In genomic region chr16:81505011-81505660, GRCh38 we compare ENCODE assay signal across 9 cellular contexts.
A peak's percentile ranks its signal among the peaks of the same experiment; 100 is the strongest.
DNase-seq lines count a peak whose midpoint lies in the region; ATAC-seq and TF ChIP-seq lines count a peak whose summit lies in the region.
"Had no signal": no experiment of that assay in that cellular context is flagged by ENCODE, and none has a peak within 500 bp of the region (broad histone marks: within the 10 kb centered on the region; RNA-seq: fewer than 3 reads in every experiment).

No MANE protein-coding gene starts in this region.

- no peaks in the 10 kb centered on the region for H3K36me3 ChIP-seq in mucosa of descending colon (ENCODE audit: low read depth)
- H3K36me3 ChIP-seq: breast epithelium had no signal

- in situ Hi-C loops in SK-MEL-5 (cut with HindIII; ENCODE audit: low pct_unique_long_range_greater_than_20kb, low sequenced_read_pairs): no loop called here

- no peak for TF ChIP-seq CTCF in mucosa of descending colon (IDR thresholded peaks at IDR 0.05)

- peaks cover 3% of the 10 kb centered on the region for H3K4me1 ChIP-seq in mucosa of descending colon (ENCODE audit: low read depth)
- H3K4me1 ChIP-seq: breast epithelium had no signal

- intact Hi-C loops in mucosa of descending colon (cut with DNase I, micrococcal nuclease): no loop called here

- DNase-seq in SK-MEL-5 (ENCODE audit: low read depth, low spot score) (peak; percentile 25), mucosa of descending colon (peak in 1 of 3 donors; percentile 71), GOT3 (lab: John Stamatoyannopoulos, UW) (no peak)
- no peak for DNase-seq in activated naive CD4-positive, alpha-beta T cell treated with Interleukin-2 at 50 U/mL for 16 hours

- no peak overlapping the region for H3K4me3 ChIP-seq in mucosa of descending colon
- H3K4me3 ChIP-seq: breast epithelium had no signal

- H3K9me3 ChIP-seq in mucosa of descending colon: no peaks in the 10 kb centered on the region
- H3K9me3 ChIP-seq: breast epithelium had no signal

- peak; percentile 82 for ATAC-seq in GM18909 (IDR thresholded peaks at IDR 0.05; ENCODE audit: poor library complexity, unreplicated experiment)
- peak; percentile 75 for ATAC-seq in HG02884 (IDR thresholded peaks at IDR 0.05; ENCODE audit: unreplicated experiment)
- ATAC-seq in mucosa of descending colon: peak; percentile 73
- no peak for ATAC-seq in HG02973 (IDR thresholded peaks at IDR 0.05; ENCODE audit: unreplicated experiment)
- ATAC-seq in HG02623 (IDR thresholded peaks at IDR 0.05; ENCODE audit: unreplicated experiment): no peak

Comparison
In these comparisons a context has a peak if more than half of its experiments do, and no peak if none do; other contexts are left out.
1. ATAC-seq: peak in GM18909 (single experiment), HG02884 (single experiment) and mucosa of descending colon (single experiment); none in HG02973 (single experiment) and HG02623 (single experiment).